Comparison of ENCODE assay signal across 28 cellular contexts in genomic region chr20:50876816-50877215, GRCh38. TPM values are rescaled to one million over a fixed set of nuclear protein-coding genes. Genes with fewer than 3 reads are reported as not detected.
DNase-seq lines count a peak whose midpoint lies in the region; ATAC-seq, FAIRE-seq and TF ChIP-seq lines count a peak whose summit lies in the region.
"Had no signal": no experiment of that assay in that cellular context is flagged by ENCODE, and none has a peak within 500 bp of the region (broad histone marks: within the 10 kb centered on the region; RNA-seq: fewer than 3 reads in every experiment).

No MANE protein-coding gene starts in this region.

- H2BK12ac ChIP-seq in neuronal stem cell (ENCODE audit: low read length) = no peak overlapping the region

- H3K4me2 ChIP-seq in neuronal stem cell (ENCODE audit: insufficient read depth, low read length, poor library complexity, severe bottlenecking) = no peak overlapping the region
- H3K4me2 ChIP-seq: BLaER1 had no signal

- no peak overlapping the region for H3K9ac ChIP-seq in neuronal stem cell (ENCODE audit: low read depth, low read length, poor library complexity)
- H3K9ac ChIP-seq: BLaER1 had no signal

- peaks cover 22% of the 10 kb centered on the region for H3K36me3 Mint-ChIP-seq in stimulated activated effector memory CD8-positive, alpha-beta T cell treated with anti-CD3 and anti-CD28 coated beads, Interleukin-12 subunit alpha, Interleukin-12 subunit beta, amount 100 ng/mL, for 72 hours

- WGBS in neuronal stem cell (ENCODE audit: extremely low coverage in 2 of 2, insufficient read length in 2 of 2, insufficient replicate concordance in 1 of 2), 2 donors = no CpG with 5 or more reads among the region's 7 CpGs

- no peaks in the 10 kb centered on the region for H3K9me3 Mint-ChIP-seq in stimulated activated effector memory CD8-positive, alpha-beta T cell treated with anti-CD3 and anti-CD28 coated beads, Interleukin-12 subunit alpha, Interleukin-12 subunit beta, amount 100 ng/mL, for 72 hours
- H3K9me3 Mint-ChIP-seq: CD4-positive, CD25-positive, alpha-beta regulatory T cell had no signal

- H2AFZ ChIP-seq in neuronal stem cell (ENCODE audit: low read length) = no peak overlapping the region

- no peak overlapping the region for H2BK5ac ChIP-seq in neuronal stem cell (ENCODE audit: low read length)

- H3K27ac ChIP-seq in RWPE2 (ENCODE audit: poor library complexity, severe bottlenecking) = no peak overlapping the region
- H3K27ac ChIP-seq in neuronal stem cell (replicated peaks; ENCODE audit: low read length) = no peak overlapping the region
- H3K27ac ChIP-seq: 22Rv1, BLaER1, SJSA1 had no signal

- FAIRE-seq in urothelium cell line (lab: Jason Lieb, UNC) = no peak
- FAIRE-seq: D721Med, GM12891, GM19239, K562 had no signal

- H4K8ac ChIP-seq in neuronal stem cell (ENCODE audit: low read depth, low read length) = peak overlapping the region; percentile 82

- H3K27me3 ChIP-seq in RWPE2 (ENCODE audit: insufficient read depth, poor library complexity, severe bottlenecking) = no peaks in the 10 kb centered on the region
- no peaks in the 10 kb centered on the region for H3K27me3 ChIP-seq in neuronal stem cell (ENCODE audit: control insufficient read depth in 3 of 3, insufficient read depth in 3 of 3, low read depth in 1 of 3, low read length in 3 of 3)
- H3K27me3 ChIP-seq: BLaER1, SJSA1 had no signal

- no peak overlapping the region for H3K4ac ChIP-seq in neuronal stem cell (ENCODE audit: low read length)

- no peaks in the 10 kb centered on the region for H3K4me1 Mint-ChIP-seq in stimulated activated effector memory CD8-positive, alpha-beta T cell treated with anti-CD3 and anti-CD28 coated beads, Interleukin-12 subunit alpha, Interleukin-12 subunit beta, amount 100 ng/mL, for 72 hours

- H3K4me3 Mint-ChIP-seq in stimulated activated effector memory CD8-positive, alpha-beta T cell treated with anti-CD3 and anti-CD28 coated beads, Interleukin-12 subunit alpha, Interleukin-12 subunit beta, amount 100 ng/mL, for 72 hours = no peak overlapping the region
- H3K4me3 Mint-ChIP-seq: CD4-positive, CD25-positive, alpha-beta regulatory T cell had no signal

- peaks cover 9% of the 10 kb centered on the region for H3K79me1 ChIP-seq in neuronal stem cell (ENCODE audit: low read depth, low read length)

- no peak overlapping the region for H2AK5ac ChIP-seq in neuronal stem cell (ENCODE audit: low read depth, low read length)

- H3K4me1 ChIP-seq in RWPE2 (ENCODE audit: insufficient read depth, poor library complexity, severe bottlenecking) (no peaks in the 10 kb centered on the region), neuronal stem cell (ENCODE audit: control insufficient read depth in 2 of 2, insufficient read depth in 1 of 2, low read depth in 1 of 2, low read length in 2 of 2) (peaks cover 13 to 18% of the 10 kb centered on the region in 2 donors)
- H3K4me1 ChIP-seq: SJSA1 had no signal

- peak overlapping the region; percentile 65 for H3K27ac Mint-ChIP-seq in stimulated activated effector memory CD8-positive, alpha-beta T cell treated with anti-CD3 and anti-CD28 coated beads, Interleukin-12 subunit alpha, Interleukin-12 subunit beta, amount 100 ng/mL, for 72 hours
- H3K27ac Mint-ChIP-seq: CD4-positive, CD25-positive, alpha-beta regulatory T cell had no signal

- H2BK15ac ChIP-seq in neuronal stem cell (ENCODE audit: low read length) = no peak overlapping the region

- peak; percentile 41 for DNase-seq in activated effector memory CD4-positive, alpha-beta T cell treated with anti-CD3 and anti-CD28 coated beads, Interleukin-2, amount 50 U/mL, for 16 hours
- DNase-seq in activated effector memory CD4-positive, alpha-beta T cell treated with Interleukin-2 at 50 U/mL for 16 hours = no peak
- DNase-seq in RWPE2 (ENCODE audit: low spot score) (peak; percentile 73), neuronal stem cell (ENCODE audit: low spot score) (no peak), urothelium cell line (ENCODE audit: low spot score) (no peak), AG08396 (ENCODE audit: low spot score) (no peak)
- DNase-seq in stimulated activated effector memory CD8-positive, alpha-beta T cell treated with anti-CD3 and anti-CD28 coated beads, Interleukin-12 subunit alpha, Interleukin-12 subunit beta, amount 100 ng/mL, for 72 hours (ENCODE audit: low spot score in 2 of 2) = no peak
- DNase-seq: ACHN; CD4-positive, CD25-positive, alpha-beta regulatory T cell; MV-4-11; NCI-H1105; NCI-H1436 treated with DMSO at 0.1 percent for 48 hours; NCI-H187 treated with DMSO at 0.1 percent for 48 hours; NCI-H2171 treated with DMSO at 0.1 percent for 48 hours; NCI-H345; NCI-H524; NCI-H774; PC-3; Right ventricle myocardium superior had no signal

- H3K4me3 ChIP-seq in RWPE2 (ENCODE audit: severe bottlenecking) (no peak overlapping the region), neuronal stem cell (ENCODE audit: low read length in 2 of 2) (peak overlapping the region in 1 of 2 donors; percentile 42)
- H3K4me3 ChIP-seq: BLaER1, K562, SJSA1 had no signal

- H3K18ac ChIP-seq in neuronal stem cell (ENCODE audit: low read length) = no peak overlapping the region

- ATAC-seq in RWPE2 (ENCODE audit: low read depth) = no peak
- ATAC-seq in stimulated activated effector memory CD8-positive, alpha-beta T cell treated with anti-CD3 and anti-CD28 coated beads, Interleukin-12 subunit alpha, Interleukin-12 subunit beta, amount 100 ng/mL, for 72 hours = no peak
- ATAC-seq in GM21737 (IDR thresholded peaks at IDR 0.05; ENCODE audit: unreplicated experiment) = no peak
- ATAC-seq: HCT116, K562, PC-3 had no signal

- no peaks in the 10 kb centered on the region for H3K9me3 ChIP-seq in RWPE2 (ENCODE audit: severe bottlenecking)
- H3K9me3 ChIP-seq in neuronal stem cell (replicated peaks in 1 of 2; ENCODE audit: control insufficient read depth in 2 of 2, insufficient read depth in 1 of 2, low read depth in 1 of 2, low read length in 2 of 2) = no peaks in the 10 kb centered on the region
- H3K9me3 ChIP-seq: BLaER1, SJSA1 had no signal

- no peak overlapping the region for H2BK120ac ChIP-seq in neuronal stem cell (ENCODE audit: low read depth, low read length)

- no peak overlapping the region for H4K91ac ChIP-seq in neuronal stem cell (ENCODE audit: low read depth, low read length, poor library complexity)

- H3K36me3 ChIP-seq in RWPE2 (ENCODE audit: low read depth) (no peaks in the 10 kb centered on the region), neuronal stem cell (replicated peaks in 1 of 2; ENCODE audit: control insufficient read depth in 2 of 2, insufficient read depth in 2 of 2, low read length in 2 of 2) (peaks cover 9 to 14% of the 10 kb centered on the region in 2 donors)
- H3K36me3 ChIP-seq: SJSA1 had no signal

- TF ChIP-seq CTCF in RWPE2 (IDR thresholded peaks at IDR 0.05; ENCODE audit: poor library complexity, severe bottlenecking) = no peak

- H3K14ac ChIP-seq in neuronal stem cell (ENCODE audit: low read length) = no peak overlapping the region

- no peak overlapping the region for H3K23ac ChIP-seq in neuronal stem cell (ENCODE audit: low read depth, low read length, poor library complexity)

RNA-seq across cellular contexts. Expression of gene ADNP, which starts 54.4 kb away (rescaled TPM):
- polyA plus RNA-seq in neuronal stem cell (2013, experiment 1 of 2) = 96.1 TPM
- polyA plus RNA-seq in neuronal stem cell (2013, experiment 2 of 2) = 95.9 TPM

Comparison
In these comparisons a context has a peak if more than half of its experiments do, and no peak if none do; other contexts are left out.
1. DNase-seq: peak in activated effector memory CD4-positive, alpha-beta T cell treated with anti-CD3 and anti-CD28 coated beads, Interleukin-2, amount 50 U/mL, for 16 hours (single experiment) and RWPE2 (single experiment); none in activated effector memory CD4-positive, alpha-beta T cell treated with Interleukin-2 at 50 U/mL for 16 hours (single experiment), neuronal stem cell (single experiment), stimulated activated effector memory CD8-positive, alpha-beta T cell treated with anti-CD3 and anti-CD28 coated beads, Interleukin-12 subunit alpha, Interleukin-12 subunit beta, amount 100 ng/mL, for 72 hours (0 of 2), urothelium cell line (single experiment) and AG08396 (single experiment).